In genomic region chr4:101103381-101104142, GRCh38 we compare ENCODE assay signal across 8 cellular contexts.
DNase-seq lines count a peak whose midpoint lies in the region; ATAC-seq and TF ChIP-seq lines count a peak whose summit lies in the region.

No MANE protein-coding gene starts in this region.

- H3K9ac ChIP-seq in adipocyte (ENCODE audit: low read length), result no peak overlapping the region

- H3K27me3 Mint-ChIP-seq in nephron (ENCODE audit: low read depth), result no peaks in the 10 kb centered on the region
- no peaks in the 10 kb centered on the region for H3K27me3 Mint-ChIP-seq in CD4-positive, alpha-beta T cell

- H3K9me3 ChIP-seq in adipocyte (ENCODE audit: control insufficient read depth, low read length), result no peaks in the 10 kb centered on the region
- H3K9me3 ChIP-seq in CD4-positive, alpha-beta T cell (ENCODE audit: control insufficient read depth, low read length), result no peaks in the 10 kb centered on the region

- no peak overlapping the region for H3K4me3 Mint-ChIP-seq in nephron
- no peak overlapping the region for H3K4me3 Mint-ChIP-seq in CD4-positive, alpha-beta T cell

- DNase-seq in G401 (ENCODE audit: low spot score), result peak; percentile 73
- peak; percentile 24 to 70 for DNase-seq in HL-60 (ENCODE audit: low read depth in 1 of 2, low spot score in 1 of 2)
- peak; percentile 42 for DNase-seq in adipocyte (ENCODE audit: low read depth)
- no peak for DNase-seq in CD4-positive, alpha-beta T cell
- DNase-seq in effector CD8-positive, alpha-beta T cell (lab: John Stamatoyannopoulos, UW), result no peak
- no peak for DNase-seq in GM03348 (ENCODE audit: low spot score)

- in situ Hi-C loops in G401 (cut with HindIII; ENCODE audit: low sequenced_read_pairs), result no loop called here

- H3K27me3 ChIP-seq in HL-60 (ENCODE audit: insufficient read depth, poor library complexity, severe bottlenecking) (no peaks in the 10 kb centered on the region), adipocyte (replicated peaks; ENCODE audit: control insufficient read depth, insufficient read depth, low read length) (no peaks in the 10 kb centered on the region)
- no peaks in the 10 kb centered on the region for H3K27me3 ChIP-seq in CD4-positive, alpha-beta T cell (ENCODE audit: control insufficient read depth, insufficient read depth, low read length)

- POLR2A ChIA-PET in CD4-positive, alpha-beta T cell (lab: Charles Lee), result no interaction called here

- H3K9me3 Mint-ChIP-seq in nephron, result no peaks in the 10 kb centered on the region
- H3K9me3 Mint-ChIP-seq in CD4-positive, alpha-beta T cell, result no peaks in the 10 kb centered on the region

- CTCF ChIA-PET in CD4-positive, alpha-beta T cell (lab: Charles Lee), result interaction anchor here (0.7 to 1.0 kb wide), 2 partner anchors 26 to 1010 kb away, joined by 3 read pairs; no protein-coding TSS in a partner anchor

- peaks cover 41% of the 10 kb centered on the region for H3K4me1 Mint-ChIP-seq in nephron
- H3K4me1 Mint-ChIP-seq in CD4-positive, alpha-beta T cell (ENCODE audit: low read depth), result peaks cover 18% of the 10 kb centered on the region

- H3K27ac Mint-ChIP-seq in nephron, result peak overlapping the region; percentile 81 to 87 (median 86)
- H3K27ac Mint-ChIP-seq in CD4-positive, alpha-beta T cell, result no peak overlapping the region

- no peak for TF ChIP-seq CTCF in HL-60 (IDR thresholded peaks at IDR 0.05; ENCODE audit: insufficient read depth, low read length)
- TF ChIP-seq CTCF in nephron (IDR thresholded peaks at IDR 0.05; ENCODE audit: unreplicated experiment in 3 of 3), result no peak
- TF ChIP-seq CTCF in CD4-positive, alpha-beta T cell (IDR thresholded peaks at IDR 0.05), result no peak

- intact Hi-C loops in CD4-positive, alpha-beta T cell (cut with DNase I, micrococcal nuclease), result no loop called here

- peaks cover 30% of the 10 kb centered on the region for H3K4me1 ChIP-seq in adipocyte (ENCODE audit: control insufficient read depth, insufficient read depth, low read length)

- peak overlapping the region; percentile 57 for H3K27ac ChIP-seq in HL-60 (replicated peaks)
- H3K27ac ChIP-seq in CD4-positive, alpha-beta T cell (ENCODE audit: low read depth, low read length), result no peak overlapping the region

- ATAC-seq in GM21447 (IDR thresholded peaks at IDR 0.05; ENCODE audit: unreplicated experiment), result peak; percentile 88
- ATAC-seq in CD4-positive, alpha-beta T cell (ENCODE audit: poor library complexity), result no peak

- H3K36me3 ChIP-seq in adipocyte (ENCODE audit: control insufficient read depth, insufficient read depth, low read length, severe bottlenecking), result peaks cover 16% of the 10 kb centered on the region

- H3K4me3 ChIP-seq in HL-60 (replicated peaks; ENCODE audit: insufficient read depth, low read length) (no peak overlapping the region), adipocyte (ENCODE audit: low read length) (no peak overlapping the region)

- peaks cover 8% of the 10 kb centered on the region for H3K36me3 Mint-ChIP-seq in nephron (ENCODE audit: low read depth)
- H3K36me3 Mint-ChIP-seq in CD4-positive, alpha-beta T cell (ENCODE audit: low read depth), result peaks cover 31% of the 10 kb centered on the region

Comparison
In these comparisons a context has a peak if more than half of its experiments do, and no peak if none do; other contexts are left out.
1. DNase-seq: peak in G401 (single experiment), HL-60 (2 of 2) and adipocyte (single experiment); none in CD4-positive, alpha-beta T cell (0 of 10), effector CD8-positive, alpha-beta T cell (single experiment) and GM03348 (single experiment).